In the genomic region with DNA sequence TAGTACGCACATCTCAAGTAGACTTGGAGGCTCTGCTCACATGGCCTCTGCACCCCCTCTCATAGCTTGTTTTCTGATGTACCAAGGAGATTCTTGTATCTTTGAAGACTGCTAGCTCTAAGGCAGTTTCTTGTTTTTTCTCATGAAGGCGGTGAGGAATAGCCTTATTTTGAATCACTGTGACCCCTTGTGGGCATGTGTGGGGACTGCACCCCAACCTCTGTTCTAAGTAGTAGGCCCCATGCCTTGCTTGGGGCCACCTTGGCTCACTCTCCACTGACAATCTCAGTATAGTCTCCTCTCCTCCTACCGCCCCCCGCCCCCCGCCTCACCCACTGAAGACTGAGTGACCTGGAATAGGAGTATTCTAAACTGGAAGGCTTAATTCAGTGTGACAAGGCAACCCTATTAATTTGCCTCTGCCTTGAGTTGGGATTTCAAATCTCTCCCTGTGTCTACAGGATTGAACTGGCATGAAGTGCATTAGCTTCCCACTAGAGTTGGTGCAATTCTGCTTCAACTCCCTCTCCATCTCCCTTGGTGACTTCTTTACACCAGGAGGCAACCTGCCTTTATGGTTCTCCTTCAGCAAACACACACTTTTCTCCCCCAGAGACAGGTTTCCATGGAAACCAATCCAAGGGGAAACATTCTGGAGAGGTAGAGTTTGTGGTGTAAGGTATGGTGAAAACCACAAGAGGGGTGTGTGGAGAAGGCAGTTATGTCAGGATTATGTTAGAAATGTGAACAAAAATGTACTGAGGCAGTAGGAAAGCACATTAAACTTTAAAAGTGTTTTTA, we compare ENCODE assay signal across 8 cellular contexts.
A peak's percentile ranks its signal among the peaks of the same experiment; 100 is the strongest.
DNase-seq lines count a peak whose midpoint lies in the region; ATAC-seq and TF ChIP-seq lines count a peak whose summit lies in the region.

No MANE protein-coding gene starts in this region.

- no peak overlapping the region for H3K27ac ChIP-seq in osteoblast (ENCODE audit: low read depth, low read length)
- H3K27ac ChIP-seq in tibial artery = no peak overlapping the region

- H3K79me2 ChIP-seq in osteoblast (ENCODE audit: insufficient read depth, low read length) = no peaks in the 10 kb centered on the region

- H3K4me1 ChIP-seq in osteoblast (ENCODE audit: insufficient read depth, low read length) (no peaks in the 10 kb centered on the region), tibial artery (no peaks in the 10 kb centered on the region)

- H3K9me3 ChIP-seq in osteoblast (ENCODE audit: low read depth, low read length) (no peaks in the 10 kb centered on the region), tibial artery (peaks cover 0 to 6% (median 0%) of the 10 kb centered on the region in 3 donors)

- peaks cover 9% of the 10 kb centered on the region for H3K9me3 Mint-ChIP-seq in activated T-cell treated with anti-CD3 and anti-CD28 coated beads, Interleukin-2, amount 50 U/mL, for 4 hours

- H3K27me3 Mint-ChIP-seq in activated T-cell treated with anti-CD3 and anti-CD28 coated beads, Interleukin-2, amount 50 U/mL, for 4 hours (ENCODE audit: low read depth) = peaks cover 12% of the 10 kb centered on the region

- no peaks in the 10 kb centered on the region for H3K36me3 ChIP-seq in osteoblast (ENCODE audit: insufficient read depth, low read length)
- no peaks in the 10 kb centered on the region for H3K36me3 ChIP-seq in tibial artery

- intact Hi-C loops in tibial artery (cut with DNase I; ENCODE audit: low total_unique reads) = no loop called here

- H3K36me3 Mint-ChIP-seq in activated T-cell treated with anti-CD3 and anti-CD28 coated beads, Interleukin-2, amount 50 U/mL, for 4 hours (ENCODE audit: insufficient read depth) = no peaks in the 10 kb centered on the region

- no peak overlapping the region for H3K4me2 ChIP-seq in osteoblast (ENCODE audit: insufficient read depth, low read length)

- peak; percentile 33 for DNase-seq in GM04504 (ENCODE audit: low read depth)
- DNase-seq in OCI-M2 (lab: John Stamatoyannopoulos, UW; ENCODE audit: unreplicated experiment) = peak; percentile 9
- DNase-seq in activated T-cell treated with anti-CD3 and anti-CD28 coated beads, Interleukin-2, amount 50 U/mL, for 4 hours = peak; percentile 43
- peak; percentile 63 for DNase-seq in fibroblast of villous mesenchyme (ENCODE audit: low read depth)
- no peak for DNase-seq in osteoblast (ENCODE audit: insufficient read length, low spot score, missing footprints)
- DNase-seq in tibial artery = peak; percentile 60 to 71

- peak overlapping the region; percentile 6 for H2AFZ ChIP-seq in osteoblast (ENCODE audit: low read length)

- H3K27me3 ChIP-seq in osteoblast (ENCODE audit: insufficient read depth, low read length) = peaks cover 11% of the 10 kb centered on the region
- H3K27me3 ChIP-seq in tibial artery = no peaks in the 10 kb centered on the region

- no peak overlapping the region for H3K4me3 ChIP-seq in fibroblast of villous mesenchyme (ENCODE audit: low read depth, low read length)
- H3K4me3 ChIP-seq in osteoblast (ENCODE audit: insufficient read depth, low read length) = no peak overlapping the region
- H3K4me3 ChIP-seq in tibial artery = no peak overlapping the region

- ATAC-seq in HG02973 (IDR thresholded peaks at IDR 0.05; ENCODE audit: unreplicated experiment) (peak; percentile 70), GM19397 (IDR thresholded peaks at IDR 0.05; ENCODE audit: unreplicated experiment) (no peak)
- peak; percentile 74 to 88 for ATAC-seq in activated T-cell treated with anti-CD3 and anti-CD28 coated beads, Interleukin-2, amount 50 U/mL, for 4 hours

- peak; percentile 83 for TF ChIP-seq CTCF in fibroblast of villous mesenchyme (IDR thresholded peaks at IDR 0.05; ENCODE audit: insufficient read depth, low read depth, low read length)
- TF ChIP-seq CTCF in osteoblast (IDR thresholded peaks at IDR 0.05; ENCODE audit: extremely low read depth, low read depth, low read length) = peak; percentile 75
- TF ChIP-seq CTCF in tibial artery (IDR thresholded peaks at IDR 0.05) = peak; percentile 54 to 71

- H4K20me1 ChIP-seq in osteoblast (ENCODE audit: insufficient read depth, low read length) = no peaks in the 10 kb centered on the region

- no peak overlapping the region for H3K4me3 Mint-ChIP-seq in activated T-cell treated with anti-CD3 and anti-CD28 coated beads, Interleukin-2, amount 50 U/mL, for 4 hours

- H3K4me1 Mint-ChIP-seq in activated T-cell treated with anti-CD3 and anti-CD28 coated beads, Interleukin-2, amount 50 U/mL, for 4 hours (ENCODE audit: low read depth) = peaks cover 17% of the 10 kb centered on the region
